8 cellular contexts compared by ENCODE assay signal in genomic region chrX:20224814-20225487, GRCh38. TPM values are rescaled to one million over a fixed set of nuclear protein-coding genes. Genes with fewer than 3 reads are reported as not detected.
DNase-seq lines count a peak whose midpoint lies in the region; ATAC-seq and TF ChIP-seq lines count a peak whose summit lies in the region.

No MANE protein-coding gene starts in this region.

- H3K9me3 Mint-ChIP-seq in activated naive CD4-positive, alpha-beta T cell treated with anti-CD3 and anti-CD28 coated beads, Interleukin-2, amount 50 U/mL, for 24 hours, result no peaks in the 10 kb centered on the region
- H3K9me3 Mint-ChIP-seq in activated naive CD4-positive, alpha-beta T cell treated with anti-CD3 and anti-CD28 coated beads, Interleukin-2, amount 10 ng/mL, durations not matched to agents 7 days and 5 days, result no peaks in the 10 kb centered on the region
- no peaks in the 10 kb centered on the region for H3K9me3 Mint-ChIP-seq in WTC11

- H3K36me3 Mint-ChIP-seq in activated naive CD4-positive, alpha-beta T cell treated with anti-CD3 and anti-CD28 coated beads, Interleukin-2, amount 50 U/mL, for 24 hours, result peaks cover 13% of the 10 kb centered on the region
- peaks cover 32% of the 10 kb centered on the region for H3K36me3 Mint-ChIP-seq in activated naive CD4-positive, alpha-beta T cell treated with anti-CD3 and anti-CD28 coated beads, Interleukin-2, amount 10 ng/mL, durations not matched to agents 7 days and 5 days
- H3K36me3 Mint-ChIP-seq in WTC11, result peaks cover 8% of the 10 kb centered on the region; the same call in 1 of the 2 replicates

- CTCF ChIA-PET in activated naive CD4-positive, alpha-beta T cell treated with anti-CD3 and anti-CD28 coated beads, Interleukin-2, amount 10 ng/mL, durations not matched to agents 7 days and 5 days (lab: Charles Lee), result no interaction called here
- CTCF ChIA-PET in WTC11 (lab: Charles Lee), result no interaction called here

- POLR2A ChIA-PET in WTC11 (lab: Charles Lee), result no interaction called here

- H3K27me3 Mint-ChIP-seq in activated naive CD4-positive, alpha-beta T cell treated with anti-CD3 and anti-CD28 coated beads, Interleukin-2, amount 50 U/mL, for 24 hours, result no peaks in the 10 kb centered on the region
- H3K27me3 Mint-ChIP-seq in activated naive CD4-positive, alpha-beta T cell treated with anti-CD3 and anti-CD28 coated beads, Interleukin-2, amount 10 ng/mL, durations not matched to agents 7 days and 5 days, result no peaks in the 10 kb centered on the region
- no peaks in the 10 kb centered on the region for H3K27me3 Mint-ChIP-seq in WTC11 (ENCODE audit: low read depth)

- no peak for TF ChIP-seq CTCF in WTC11 (IDR thresholded peaks at IDR 0.05)

- ATAC-seq in HG02798 (IDR thresholded peaks at IDR 0.05; ENCODE audit: poor library complexity, unreplicated experiment) (peak; percentile 80), WTC11 (no peak)

- H3K4me3 Mint-ChIP-seq in activated naive CD4-positive, alpha-beta T cell treated with anti-CD3 and anti-CD28 coated beads, Interleukin-2, amount 50 U/mL, for 24 hours, result peak overlapping the region; percentile 1
- no peak overlapping the region for H3K4me3 Mint-ChIP-seq in activated naive CD4-positive, alpha-beta T cell treated with anti-CD3 and anti-CD28 coated beads, Interleukin-2, amount 10 ng/mL, durations not matched to agents 7 days and 5 days
- no peak overlapping the region for H3K4me3 Mint-ChIP-seq in WTC11

- H3K27ac Mint-ChIP-seq in activated naive CD4-positive, alpha-beta T cell treated with anti-CD3 and anti-CD28 coated beads, Interleukin-2, amount 50 U/mL, for 24 hours, result peak overlapping the region; percentile 87
- no peak overlapping the region for H3K27ac Mint-ChIP-seq in activated naive CD4-positive, alpha-beta T cell treated with anti-CD3 and anti-CD28 coated beads, Interleukin-2, amount 10 ng/mL, durations not matched to agents 7 days and 5 days
- peak overlapping the region; percentile 78 for H3K27ac Mint-ChIP-seq in WTC11

- peaks cover 67% of the 10 kb centered on the region for H3K4me1 Mint-ChIP-seq in activated naive CD4-positive, alpha-beta T cell treated with anti-CD3 and anti-CD28 coated beads, Interleukin-2, amount 50 U/mL, for 24 hours
- peaks cover 5% of the 10 kb centered on the region for H3K4me1 Mint-ChIP-seq in activated naive CD4-positive, alpha-beta T cell treated with anti-CD3 and anti-CD28 coated beads, Interleukin-2, amount 10 ng/mL, durations not matched to agents 7 days and 5 days
- H3K4me1 Mint-ChIP-seq in WTC11, result peaks cover 13% of the 10 kb centered on the region

- DNase-seq in activated naive CD4-positive, alpha-beta T cell treated with anti-CD3 and anti-CD28 coated beads, Interleukin-2, amount 10 ng/mL, durations not matched to agents 7 days and 5 days, result no peak
- DNase-seq in WTC11 (ENCODE audit: low spot score) (no peak), NCI-H1930 (lab: John Stamatoyannopoulos, UW) (no peak), HuH-7 (ENCODE audit: low spot score) (no peak), SW480 (ENCODE audit: low spot score) (no peak)
- peak; percentile 23 for DNase-seq in stimulated activated CD8-positive, alpha-beta memory T cell treated with anti-CD3 and anti-CD28 coated beads, Interleukin-4, amount 100 ng/mL, for 48 hours

TF ChIP-seq in WTC11, 78 proteins besides CTCF, POLR2A, EP300 and RAD21:
- TF ChIP-seq STAT6 (CRISPR knock-in tag; conservative IDR thresholded peaks at IDR 0.05; ENCODE audit: low read depth), result no peak
- no peak for TF ChIP-seq CREB1 (CRISPR knock-in tag; IDR thresholded peaks at IDR 0.05)
- TF ChIP-seq ZMAT4 (CRISPR knock-in tag; IDR thresholded peaks at IDR 0.05), result no peak

RNA-seq across cellular contexts. Expression of gene RPS6KA3, which starts 41.8 kb away (rescaled TPM):
- 13.7 to 14.6 TPM (median 13.9 TPM) in 3 replicates for total RNA-seq in WTC11 (2021)
